Comparison of ENCODE assay signal across 2 cellular contexts in genomic region chr2:149559341-149560068, GRCh38.
TF ChIP-seq lines count a peak whose summit lies in the region.

No MANE protein-coding gene starts in this region.

TF ChIP-seq in GM23338, 12 proteins besides CTCF, POLR2A, EP300 and RAD21 (continued from another document):
- no peak for TF ChIP-seq REST (IDR thresholded peaks at IDR 0.05; ENCODE audit: unreplicated experiment)
- no peak for TF ChIP-seq ZNF331 (CRISPR knock-in tag; IDR thresholded peaks at IDR 0.05; ENCODE audit: low read depth)
- TF ChIP-seq JUNB (IDR thresholded peaks at IDR 0.05; ENCODE audit: unreplicated experiment): no peak
- TF ChIP-seq EZH2 (IDR thresholded peaks at IDR 0.05; ENCODE audit: low read depth, unreplicated experiment): no peak
- TF ChIP-seq NANOG (IDR thresholded peaks at IDR 0.05; ENCODE audit: borderline replicate concordance): no peak
- TF ChIP-seq ZNF114 (CRISPR knock-in tag; IDR thresholded peaks at IDR 0.05): no peak
- no peak for TF ChIP-seq STAT1 (IDR thresholded peaks at IDR 0.05; ENCODE audit: unreplicated experiment)
- no peak for TF ChIP-seq ZNF462 (CRISPR knock-in tag; IDR thresholded peaks at IDR 0.05)

TF ChIP-seq in SK-N-SH treated with all-trans-retinoic acid at 6 μM for 48 hours, 23 proteins besides CTCF, POLR2A, EP300 and RAD21 (continued from another document):
- TF ChIP-seq CSRNP3 (CRISPR knock-in tag; IDR thresholded peaks at IDR 0.05) (no peak), ZNF70 (CRISPR knock-in tag; IDR thresholded peaks at IDR 0.05) (no peak)
